8 cellular contexts compared by ENCODE assay signal in genomic region chr6:408599-409102, GRCh38. TPM values are rescaled to one million over a fixed set of nuclear protein-coding genes. Genes with fewer than 3 reads are reported as not detected.
DNase-seq lines count a peak whose midpoint lies in the region; ATAC-seq, FAIRE-seq and TF ChIP-seq lines count a peak whose summit lies in the region.

No MANE protein-coding gene starts in this region.

- H3K4me1 ChIP-seq in Peyer's patch (peaks cover 0 to 3% (median under 1%) of the 10 kb centered on the region in 4 donors), endothelial cell of umbilical vein (ENCODE audit: control insufficient read depth, extremely low read depth, insufficient read depth, low read length) (no peaks in the 10 kb centered on the region)
- peaks cover 18% of the 10 kb centered on the region for H3K4me1 ChIP-seq in CD4-positive, alpha-beta memory T cell (ENCODE audit: insufficient read depth, low read length)

- H3K36me3 ChIP-seq in Peyer's patch = no peaks in the 10 kb centered on the region
- H3K36me3 ChIP-seq in endothelial cell of umbilical vein (ENCODE audit: control insufficient read depth in 2 of 2, extremely low read depth in 1 of 2, insufficient read depth in 2 of 2, low read length in 2 of 2) = no peaks in the 10 kb centered on the region
- no peaks in the 10 kb centered on the region for H3K36me3 ChIP-seq in CD4-positive, alpha-beta memory T cell (ENCODE audit: insufficient read depth, low read length)

- no peak overlapping the region for H3K27ac Mint-ChIP-seq in neural crest cell (ENCODE audit: unreplicated experiment)
- H3K27ac Mint-ChIP-seq in CD4-positive, alpha-beta memory T cell = no peak overlapping the region

- H3K79me2 ChIP-seq in endothelial cell of umbilical vein (ENCODE audit: control insufficient read depth, insufficient read depth, low read length) = no peaks in the 10 kb centered on the region

- H3K4me3 Mint-ChIP-seq in neural crest cell = no peak overlapping the region
- H3K4me3 Mint-ChIP-seq in CD4-positive, alpha-beta memory T cell = no peak overlapping the region

- H3K4me1 Mint-ChIP-seq in neural crest cell = peaks cover 22% of the 10 kb centered on the region
- H3K4me1 Mint-ChIP-seq in CD4-positive, alpha-beta memory T cell = peaks cover 14 to 22% (median 16%) of the 10 kb centered on the region in 4 donors

- no peak overlapping the region for H3K9ac ChIP-seq in endothelial cell of umbilical vein (replicated peaks; ENCODE audit: extremely low read depth, insufficient read depth, low read length)

- POLR2A ChIA-PET in endothelial cell of umbilical vein (lab: Charles Lee) = no interaction called here
- POLR2A ChIA-PET in CD4-positive, alpha-beta memory T cell (lab: Charles Lee; ENCODE audit: partially characterized antibody) = interaction anchor here (1.3 to 1.4 kb wide), 2 partner anchors 11 to 16 kb away, joined by 4 to 5 read pairs; no protein-coding TSS in a partner anchor

- FAIRE-seq in endothelial cell of umbilical vein (lab: Jason Lieb, UNC) = no peak

- intact Hi-C loops in endothelial cell of umbilical vein (cut with micrococcal nuclease) = loop anchor here (1.0 kb wide), 2 partner anchors 191 to 219 kb away; no protein-coding TSS in a partner anchor
- intact Hi-C loops in CD4-positive, alpha-beta memory T cell (cut with micrococcal nuclease) = no loop called here

- no peaks in the 10 kb centered on the region for H3K9me3 ChIP-seq in Peyer's patch
- H3K9me3 ChIP-seq in endothelial cell of umbilical vein (replicated peaks; ENCODE audit: control insufficient read depth, insufficient read depth, low read length) = no peaks in the 10 kb centered on the region
- H3K9me3 ChIP-seq in CD4-positive, alpha-beta memory T cell (ENCODE audit: control insufficient read depth in 1 of 2, low read length in 2 of 2) = no peaks in the 10 kb centered on the region

- BruUV-seq in endothelial cell of umbilical vein (replicated peaks; lab: Mats Ljungman, UMichigan) = no TSS peak

- peaks cover 5% of the 10 kb centered on the region for H3K9me3 Mint-ChIP-seq in neural crest cell
- H3K9me3 Mint-ChIP-seq in CD4-positive, alpha-beta memory T cell = peaks cover 0 to 9% (median 2%) of the 10 kb centered on the region in 8 donors

- H3K4me3 ChIP-seq in Peyer's patch = no peak overlapping the region
- H3K4me3 ChIP-seq in endothelial cell of umbilical vein (replicated peaks in 1 of 3; ENCODE audit: insufficient read depth in 1 of 3, low read depth in 1 of 3, low read length in 3 of 3) = no peak overlapping the region
- no peak overlapping the region for H3K4me3 ChIP-seq in CD4-positive, alpha-beta memory T cell (ENCODE audit: low read length in 2 of 2)

- no peaks in the 10 kb centered on the region for H4K20me1 ChIP-seq in endothelial cell of umbilical vein (replicated peaks; ENCODE audit: control insufficient read depth, extremely low read depth, insufficient read depth, low read length)

- no peak overlapping the region for H2AFZ ChIP-seq in endothelial cell of umbilical vein (ENCODE audit: low read depth, low read length)

- dilution Hi-C loops in endothelial cell of umbilical vein (cut with MboI; ENCODE audit: extremely low pct_ligation_motif_present, low sequenced_read_pairs) = no loop called here

- in situ Hi-C loops in ACHN (cut with HindIII; ENCODE audit: low pct_ligation_motif_present, low pct_unique_long_range_greater_than_20kb, low sequenced_read_pairs) = no loop called here

- ATAC-seq in GM19035 (IDR thresholded peaks at IDR 0.05; ENCODE audit: unreplicated experiment) = no peak

- no peak overlapping the region for H3K4me2 ChIP-seq in endothelial cell of umbilical vein (ENCODE audit: insufficient read depth, low read length)

- H3K36me3 Mint-ChIP-seq in neural crest cell (ENCODE audit: low read depth) = peaks cover 2% of the 10 kb centered on the region
- H3K36me3 Mint-ChIP-seq in CD4-positive, alpha-beta memory T cell = peaks cover 37 to 46% of the 10 kb centered on the region in 2 donors

- no peaks in the 10 kb centered on the region for H3K27me3 ChIP-seq in Peyer's patch
- H3K27me3 ChIP-seq in endothelial cell of umbilical vein (ENCODE audit: control insufficient read depth in 2 of 2, insufficient read depth in 2 of 2, low read length in 2 of 2) = peaks cover 3 to 4% of the 10 kb centered on the region in 2 experiments
- H3K27me3 ChIP-seq in CD4-positive, alpha-beta memory T cell (ENCODE audit: insufficient read depth, low read length) = no peaks in the 10 kb centered on the region

- CTCF ChIA-PET in endothelial cell of umbilical vein (lab: Charles Lee) = interaction anchor here (0.6 to 7.7 kb wide), 11 partner anchors 10 to 228 kb away, joined by 3 to 119 read pairs (median 4); no protein-coding TSS in a partner anchor
- CTCF ChIA-PET in CD4-positive, alpha-beta memory T cell (lab: Charles Lee; ENCODE audit: partially characterized antibody) = interaction anchor here (1.3 to 1.4 kb wide), 2 partner anchors 19 to 220 kb away, joined by 3 read pairs; no protein-coding TSS in a partner anchor

- H3K9me1 ChIP-seq in endothelial cell of umbilical vein (replicated peaks; ENCODE audit: control insufficient read depth, extremely low read depth, insufficient read depth, low read length) = no peaks in the 10 kb centered on the region

- no peak for TF ChIP-seq POLR2A in Peyer's patch (IDR thresholded peaks at IDR 0.05)
- no peak for TF ChIP-seq POLR2A in endothelial cell of umbilical vein (IDR thresholded peaks at IDR 0.05; ENCODE audit: low read depth, low read length)

- no peak overlapping the region for H3K27ac ChIP-seq in Peyer's patch
- H3K27ac ChIP-seq in endothelial cell of umbilical vein (ENCODE audit: insufficient read depth, low read depth, low read length) = no peak overlapping the region
- H3K27ac ChIP-seq in CD4-positive, alpha-beta memory T cell (ENCODE audit: low read depth, low read length) = no peak overlapping the region

- peaks cover 64% of the 10 kb centered on the region for H3K27me3 Mint-ChIP-seq in neural crest cell (ENCODE audit: low read depth)
- peaks cover 0 to 1% of the 10 kb centered on the region in 2 donors for H3K27me3 Mint-ChIP-seq in CD4-positive, alpha-beta memory T cell

- DNase-seq in ACHN (peak; percentile 25), Peyer's patch (no peak), endothelial cell of umbilical vein (ENCODE audit: low read depth, low spot score) (peak; percentile 26), neural crest cell (ENCODE audit: low read depth, low spot score) (peak; percentile 49)
- no peak for DNase-seq in activated effector memory CD4-positive, alpha-beta T cell treated with Interleukin-2 at 50 U/mL for 16 hours
- no peak for DNase-seq in CD4-positive, alpha-beta memory T cell

- TF ChIP-seq CTCF in GM12874 (IDR thresholded peaks at IDR 0.05; ENCODE audit: insufficient read depth, low read depth, low read length) (peak; percentile 21; the same call in 1 of the 2 replicates), Peyer's patch (IDR thresholded peaks at IDR 0.05) (peak in 5 of 6 experiments; percentile 9 to 45 (median 42)), endothelial cell of umbilical vein (IDR thresholded peaks at IDR 0.05; ENCODE audit: extremely low read depth in 1 of 2, insufficient read depth in 1 of 2, low read depth in 1 of 2, low read length in 2 of 2) (peak in 1 of 2 donors; percentile 1), neural crest cell (conservative IDR thresholded peaks at IDR 0.05) (peak; percentile 62)

TF ChIP-seq in endothelial cell of umbilical vein, 7 proteins besides CTCF, POLR2A, EP300 and RAD21:
- no peak for TF ChIP-seq FOS (IDR thresholded peaks at IDR 0.05; ENCODE audit: borderline replicate concordance, insufficient read depth, low read length)
- no peak for TF ChIP-seq MYC (IDR thresholded peaks at IDR 0.05; ENCODE audit: low read depth, low read length)
- TF ChIP-seq GATA2 (IDR thresholded peaks at IDR 0.05; ENCODE audit: insufficient read depth, insufficient read length, low read depth, low read length) = no peak
- no peak for TF ChIP-seq MAX (IDR thresholded peaks at IDR 0.05; ENCODE audit: insufficient read depth, insufficient read length)
- TF ChIP-seq EZH2 (IDR thresholded peaks at IDR 0.05; ENCODE audit: borderline replicate concordance, low read depth, low read length, severe bottlenecking) = no peak
- no peak for TF ChIP-seq JUN (IDR thresholded peaks at IDR 0.05; ENCODE audit: borderline replicate concordance, insufficient read depth, insufficient read length, low read depth)
- no peak for TF ChIP-seq POLR2AphosphoS5 (IDR thresholded peaks at IDR 0.05; ENCODE audit: insufficient read depth, low read depth, low read length)

RNA-seq across cellular contexts. Expression of gene IRF4, which starts 17.1 kb away (rescaled TPM):
- total RNA-seq in Peyer's patch = 10 to 100 TPM in 1 of 4 donors, 1 to 10 TPM in 2, under 1 TPM in 1; 0.47 to 57.8 (median 6.9) TPM
- not detected in 2 replicates for total RNA-seq in endothelial cell of umbilical vein
- polyA plus RNA-seq in endothelial cell of umbilical vein = not detected in 2 replicates
- 0.01 TPM in 1 of 2 replicates, not detected in the other for polyA plus RNA-seq in endothelial cell of umbilical vein (2011; cell fraction: cytosol; rRNA removed)
- not detected in 2 replicates for polyA plus RNA-seq in endothelial cell of umbilical vein (2011; cell fraction: nucleus; rRNA removed)
- not detected in 2 replicates for polyA plus RNA-seq in endothelial cell of umbilical vein (2012)
- polyA minus RNA-seq in endothelial cell of umbilical vein = not detected in 2 replicates
- polyA minus RNA-seq in endothelial cell of umbilical vein (2011; cell fraction: cytosol; rRNA and poly(A)+ RNA removed) = not detected
- not detected in 2 replicates for polyA minus RNA-seq in endothelial cell of umbilical vein (2011; cell fraction: nucleus; rRNA and poly(A)+ RNA removed)
- total RNA-seq in neural crest cell = 0.30 TPM in 1 of 2 replicates, not detected in the other
- total RNA-seq in CD4-positive, alpha-beta memory T cell = 1 to 10 TPM; 8.5 to 8.6 TPM
- 1 to 10 TPM; 2.7 to 5.7 TPM for polyA plus RNA-seq in CD4-positive, alpha-beta memory T cell

Comparison
In these comparisons a context has a peak if more than half of its experiments do, and no peak if none do; other contexts are left out.
1. DNase-seq: peak in ACHN (single experiment), endothelial cell of umbilical vein (single experiment) and neural crest cell (single experiment); none in Peyer's patch (0 of 3), activated effector memory CD4-positive, alpha-beta T cell treated with Interleukin-2 at 50 U/mL for 16 hours (single experiment) and CD4-positive, alpha-beta memory T cell (0 of 5).